ENCODE assay signal across 1 cellular context in the genomic region with DNA sequence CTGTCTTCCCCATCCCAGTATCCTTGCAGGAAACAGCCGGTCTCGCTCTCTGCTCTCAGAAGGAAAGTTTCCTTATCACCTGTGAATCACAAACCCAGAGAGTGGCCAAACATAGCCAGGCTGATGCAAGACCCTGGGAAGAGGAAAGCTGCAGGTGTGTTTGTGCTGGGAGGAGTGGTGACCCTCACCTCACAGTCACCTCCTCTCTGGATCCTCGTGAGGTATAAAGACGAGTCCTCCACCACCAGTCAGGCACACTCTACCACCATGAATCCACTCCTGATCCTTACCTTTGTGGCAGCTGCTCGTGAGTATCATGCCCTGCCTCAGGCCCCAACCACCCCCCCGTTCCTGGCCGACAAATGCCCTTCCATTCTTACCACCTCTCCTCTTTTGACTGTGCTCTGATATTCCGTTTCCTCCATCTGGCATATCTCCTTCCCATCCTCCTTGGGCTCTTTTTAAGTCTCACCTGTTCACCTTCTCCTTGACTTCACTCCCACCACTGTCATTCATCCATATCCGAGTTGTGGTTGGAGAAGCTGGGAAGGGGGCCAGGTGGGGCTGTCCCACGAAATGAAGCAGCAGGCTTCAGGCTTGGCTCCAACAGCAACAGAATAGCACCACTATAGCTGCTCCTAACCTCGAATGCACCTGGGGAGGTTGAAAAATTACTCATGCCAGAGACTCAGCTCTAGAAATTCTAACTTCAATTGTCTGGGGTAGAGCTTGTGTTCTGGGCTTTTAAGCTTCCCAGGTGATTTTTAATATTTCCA.
TF ChIP-seq lines count a peak whose summit lies in the region.

Gene PRSS1, plus strand, starts transcription at position 255 of the 776 bp plus-strand sequence. Its CDS starts 13 bp downstream, at position 268.

TF ChIP-seq in HCT116, 20 proteins besides CTCF, POLR2A, EP300 and RAD21 (continued from another document):
- no peak for TF ChIP-seq REST (IDR thresholded peaks at IDR 0.05; ENCODE audit: low read depth)
- TF ChIP-seq, protein P1, sequence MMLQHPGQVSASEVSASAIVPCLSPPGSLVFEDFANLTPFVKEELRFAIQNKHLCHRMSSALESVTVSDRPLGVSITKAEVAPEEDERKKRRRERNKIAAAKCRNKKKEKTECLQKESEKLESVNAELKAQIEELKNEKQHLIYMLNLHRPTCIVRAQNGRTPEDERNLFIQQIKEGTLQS (IDR thresholded peaks at IDR 0.05): no peak
- no peak for TF ChIP-seq POLR2AphosphoS5 (IDR thresholded peaks at IDR 0.05; ENCODE audit: low read depth, low read length)
- TF ChIP-seq TCF7L2 (IDR thresholded peaks at IDR 0.05; ENCODE audit: borderline replicate concordance, extremely low read depth, insufficient read depth, insufficient read length): no peak
- TF ChIP-seq JUND (IDR thresholded peaks at IDR 0.05): no peak
- TF ChIP-seq CEBPB (IDR thresholded peaks at IDR 0.05; ENCODE audit: low read depth): no peak
- no peak for TF ChIP-seq ZNF274 (IDR thresholded peaks at IDR 0.05; ENCODE audit: low read depth, low read length)
- TF ChIP-seq ELF1 (IDR thresholded peaks at IDR 0.05; ENCODE audit: borderline replicate concordance, low read depth): no peak
- TF ChIP-seq, protein P2, sequence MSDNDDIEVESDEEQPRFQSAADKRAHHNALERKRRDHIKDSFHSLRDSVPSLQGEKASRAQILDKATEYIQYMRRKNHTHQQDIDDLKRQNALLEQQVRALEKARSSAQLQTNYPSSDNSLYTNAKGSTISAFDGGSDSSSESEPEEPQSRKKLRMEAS (IDR thresholded peaks at IDR 0.05): no peak
- TF ChIP-seq EGR1 (IDR thresholded peaks at IDR 0.05; ENCODE audit: low read depth): no peak
- TF ChIP-seq SIN3A (IDR thresholded peaks at IDR 0.05; ENCODE audit: low read depth): no peak
- TF ChIP-seq, protein P3, sequence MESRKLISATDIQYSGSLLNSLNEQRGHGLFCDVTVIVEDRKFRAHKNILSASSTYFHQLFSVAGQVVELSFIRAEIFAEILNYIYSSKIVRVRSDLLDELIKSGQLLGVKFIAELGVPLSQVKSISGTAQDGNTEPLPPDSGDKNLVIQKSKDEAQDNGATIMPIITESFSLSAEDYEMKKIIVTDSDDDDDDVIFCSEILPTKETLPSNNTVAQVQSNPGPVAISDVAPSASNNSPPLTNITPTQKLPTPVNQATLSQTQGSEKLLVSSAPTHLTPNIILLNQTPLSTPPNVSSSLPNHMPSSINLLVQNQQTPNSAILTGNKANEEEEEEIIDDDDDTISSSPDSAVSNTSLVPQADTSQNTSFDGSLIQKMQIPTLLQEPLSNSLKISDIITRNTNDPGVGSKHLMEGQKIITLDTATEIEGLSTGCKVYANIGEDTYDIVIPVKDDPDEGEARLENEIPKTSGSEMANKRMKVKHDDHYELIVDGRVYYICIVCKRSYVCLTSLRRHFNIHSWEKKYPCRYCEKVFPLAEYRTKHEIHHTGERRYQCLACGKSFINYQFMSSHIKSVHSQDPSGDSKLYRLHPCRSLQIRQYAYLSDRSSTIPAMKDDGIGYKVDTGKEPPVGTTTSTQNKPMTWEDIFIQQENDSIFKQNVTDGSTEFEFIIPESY (IDR thresholded peaks at IDR 0.05; ENCODE audit: extremely low read depth, insufficient replicate concordance, low read length): no peak
- TF ChIP-seq SP1 (IDR thresholded peaks at IDR 0.05; ENCODE audit: low read depth): no peak
- no peak for TF ChIP-seq SRF (IDR thresholded peaks at IDR 0.05; ENCODE audit: low read depth)
- no peak for TF ChIP-seq YY1 (IDR thresholded peaks at IDR 0.05; ENCODE audit: extremely low read depth, insufficient replicate concordance, low read depth, low read length)
- no peak for TF ChIP-seq CBX3 (IDR thresholded peaks at IDR 0.05; ENCODE audit: low read depth)
